In the genomic region with DNA sequence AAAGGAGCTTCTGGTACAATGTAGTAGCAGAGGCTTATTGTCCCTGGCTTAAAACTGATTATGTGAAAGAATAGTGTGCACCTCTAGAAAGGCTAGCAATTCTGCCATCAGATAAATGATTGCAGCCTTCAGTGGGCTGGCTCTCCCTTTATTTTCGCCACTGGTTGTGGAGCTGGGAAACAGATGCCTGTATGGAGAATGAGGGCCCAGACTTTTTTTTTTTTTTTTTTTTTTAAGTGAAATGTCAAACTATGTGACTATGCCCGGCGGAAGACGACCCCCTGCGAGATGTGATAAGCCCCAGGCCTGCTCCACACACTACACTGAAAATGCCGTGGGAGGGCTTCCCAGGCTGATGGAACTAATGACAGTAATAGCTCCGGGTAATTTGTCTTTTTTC, we compare ENCODE assay signal across 26 cellular contexts. TPM values are rescaled to one million over a fixed set of nuclear protein-coding genes. Genes with fewer than 3 reads are reported as not detected.
"Had no signal": no experiment of that assay in that cellular context is flagged by ENCODE, and none has a peak within 500 bp of the region (broad histone marks: within the 10 kb centered on the region; RNA-seq: fewer than 3 reads in every experiment).

No MANE protein-coding gene starts in this region.

- ATAC-seq: foreskin keratinocyte; gastroesophageal sphincter; heart right ventricle; left ventricle myocardium superior; lower lobe of right lung; naive thymus-derived CD8-positive, alpha-beta T cell; psoas muscle; right cardiac atrium; stimulated activated effector memory CD8-positive, alpha-beta T cell treated with anti-CD3 and anti-CD28 coated beads, Interleukin-12 subunit alpha, Interleukin-12 subunit beta, amount 100 ng/mL, for 72 hours had no signal

- DNase-seq: colonic mucosa; effector CD8-positive, alpha-beta T cell; foreskin keratinocyte; glutamatergic neuron; heart right ventricle; hypothalamus; immature natural killer cell; left ventricle myocardium superior; lower lobe of right lung; naive thymus-derived CD8-positive, alpha-beta T cell; nephron progenitor cell; occipital lobe; ovary; psoas muscle; right cardiac atrium; sigmoid colon; stimulated activated CD4-positive, alpha-beta T cell treated with anti-CD3 and anti-CD28 coated beads, Interleukin-2, amount 100 ng/mL, for 24 hours; stimulated activated CD4-positive, alpha-beta T cell treated with anti-CD3 and anti-CD28 coated beads, Interleukin-4, amount 100 ng/mL, for 24 hours; stimulated activated naive CD4-positive, alpha-beta T cell treated with Interleukin-2 at 50 U/mL for 16 hours; stomach; thyroid gland; upper lobe of left lung; uterus had no signal

- H3K4me1 ChIP-seq: colonic mucosa, esophagus muscularis mucosa, foreskin keratinocyte, gastroesophageal sphincter, heart right ventricle, lower lobe of right lung, psoas muscle, sigmoid colon, thyroid gland, upper lobe of left lung, uterus had no signal

- H3K4me3 ChIP-seq: colonic mucosa, esophagus muscularis mucosa, gastroesophageal sphincter, heart right ventricle, lower lobe of right lung, ovary, psoas muscle, sigmoid colon, stomach, thyroid gland, upper lobe of left lung, uterus had no signal

- H3K36me3 ChIP-seq: colonic mucosa, esophagus muscularis mucosa, gastroesophageal sphincter, heart right ventricle, lower lobe of right lung, ovary, sigmoid colon, stomach, thyroid gland, upper lobe of left lung, uterus had no signal

- H3K9me3 ChIP-seq: colonic mucosa, esophagus muscularis mucosa, gastroesophageal sphincter, heart right ventricle, lower lobe of right lung, ovary, psoas muscle, sigmoid colon, stomach, thyroid gland, upper lobe of left lung, uterus had no signal

- H3K27me3 ChIP-seq: colonic mucosa, foreskin keratinocyte, gastroesophageal sphincter, ovary, sigmoid colon, stomach, thyroid gland, upper lobe of left lung, uterus had no signal

- H3K27ac ChIP-seq: colonic mucosa, esophagus muscularis mucosa, foreskin keratinocyte, gastroesophageal sphincter, heart right ventricle, lower lobe of right lung, ovary, psoas muscle, sigmoid colon, stomach, thyroid gland, upper lobe of left lung, uterus had no signal

RNA-seq across cellular contexts. Expression of a gene that starts 28.7 kb away (rescaled TPM):
- polyA plus RNA-seq: heart right ventricle; immature natural killer cell; naive thymus-derived CD8-positive, alpha-beta T cell; ovary; right cardiac atrium had no signal
